In genomic region chr17:44384281-44384822, GRCh38 we compare ENCODE assay signal across 1 cellular context.
TF ChIP-seq lines count a peak whose summit lies in the region.

No MANE protein-coding gene starts in this region.

TF ChIP-seq in H1, 55 proteins besides CTCF, POLR2A, EP300 and RAD21:
- no peak for TF ChIP-seq KDM4A (IDR thresholded peaks at IDR 0.05; ENCODE audit: low read depth, low read length, severe bottlenecking)
- TF ChIP-seq ASH2L (IDR thresholded peaks at IDR 0.05; ENCODE audit: low read length) = peak; percentile 1
- TF ChIP-seq RBBP5 (IDR thresholded peaks at IDR 0.05; ENCODE audit: borderline replicate concordance, low read depth, low read length) = 0 out of 2 replicates have a peak, but pooled peaks have one; percentile 51
- peak; percentile 63 for TF ChIP-seq EZH2 (IDR thresholded peaks at IDR 0.05; ENCODE audit: low read depth, low read length, severe bottlenecking)
- no peak for TF ChIP-seq SP2 (IDR thresholded peaks at IDR 0.05; ENCODE audit: low read length)
